In genomic region chr19:12792048-12792852, GRCh38 we compare ENCODE assay signal across 8 cellular contexts. TPM values are rescaled to one million over a fixed set of nuclear protein-coding genes. Genes with fewer than 3 reads are reported as not detected.
DNase-seq lines count a peak whose midpoint lies in the region; ATAC-seq and TF ChIP-seq lines count a peak whose summit lies in the region.

No MANE protein-coding gene starts in this region.

- peak overlapping the region; percentile 100 for H3K27ac ChIP-seq in CD4-positive, CD25-positive, alpha-beta regulatory T cell (ENCODE audit: insufficient read depth, low read length, poor library complexity, severe bottlenecking)
- H3K27ac ChIP-seq in HUES48 (ENCODE audit: low read depth, low read length) (peak overlapping the region; percentile 50), RWPE1 (peak overlapping the region; percentile 100), aorta (ENCODE audit: low read depth in 1 of 2, low read length in 2 of 2) (peak overlapping the region; percentile 70 to 86)

- DNase-seq in CD4-positive, CD25-positive, alpha-beta regulatory T cell, result peak; percentile 59 to 91 (median 77)
- no peak for DNase-seq in RWPE1 (ENCODE audit: low spot score)
- DNase-seq in activated naive CD4-positive, alpha-beta T cell treated with Interleukin-2 at 50 U/mL for 16 hours, result peak; percentile 79
- peak in 39 of 42 donors; percentile 45 to 83 (median 65) for DNase-seq in head of caudate nucleus
- no peak for DNase-seq in osteocyte (ENCODE audit: extremely low spot score, unreplicated experiment)
- peak; percentile 84 to 88 for DNase-seq in aorta

- no peaks in the 10 kb centered on the region for H3K36me3 Mint-ChIP-seq in CD4-positive, CD25-positive, alpha-beta regulatory T cell
- H3K36me3 Mint-ChIP-seq in osteocyte (ENCODE audit: unreplicated experiment), result peaks cover 2% of the 10 kb centered on the region

- H3K4me1 ChIP-seq in CD4-positive, CD25-positive, alpha-beta regulatory T cell (ENCODE audit: control insufficient read depth, insufficient read depth, low read length, poor library complexity, severe bottlenecking), result peaks cover 56% of the 10 kb centered on the region
- H3K4me1 ChIP-seq in HUES48 (ENCODE audit: control insufficient read depth, insufficient read depth, low read length) (peaks cover 39% of the 10 kb centered on the region), aorta (ENCODE audit: control insufficient read depth in 1 of 2, insufficient read depth in 2 of 2, low read length in 2 of 2) (no peaks in the 10 kb centered on the region)

- peak overlapping the region; percentile 15 for H3K9ac ChIP-seq in HUES48 (ENCODE audit: low read depth, low read length)

- peak overlapping the region; percentile 88 for H3K4me3 ChIP-seq in CD4-positive, CD25-positive, alpha-beta regulatory T cell (ENCODE audit: low read depth, low read length)
- H3K4me3 ChIP-seq in HUES48 (ENCODE audit: low read depth, low read length) (peak overlapping the region; percentile 78), aorta (ENCODE audit: low read length in 2 of 2) (peak overlapping the region; percentile 70 to 73)

- no peaks in the 10 kb centered on the region for H3K9me3 ChIP-seq in CD4-positive, CD25-positive, alpha-beta regulatory T cell (ENCODE audit: control insufficient read depth in 2 of 2, low read length in 2 of 2)
- H3K9me3 ChIP-seq in HUES48 (ENCODE audit: control insufficient read depth, insufficient read depth, low read length) (no peaks in the 10 kb centered on the region), aorta (ENCODE audit: control insufficient read depth, low read length) (no peaks in the 10 kb centered on the region)

- POLR2A ChIA-PET in RWPE1 (lab: Yijun Ruan, JAX; ENCODE audit: low non-redundant PET), result interaction anchor here (0.6 to 7.3 kb wide), 6 partner anchors 9 to 124 kb away, joined by 3 to 120 read pairs (median 11); partner anchors contain the start of gene HOOK2

- ATAC-seq in CD4-positive, CD25-positive, alpha-beta regulatory T cell (ENCODE audit: low read depth in 2 of 2), result no peak
- no peak for ATAC-seq in aorta (ENCODE audit: low FRiP score)
- ATAC-seq in GM21423 (IDR thresholded peaks at IDR 0.05; ENCODE audit: unreplicated experiment), result no peak

- no peaks in the 10 kb centered on the region for H3K27me3 ChIP-seq in CD4-positive, CD25-positive, alpha-beta regulatory T cell (ENCODE audit: control insufficient read depth, insufficient read depth, low read length)
- peaks cover 31% of the 10 kb centered on the region for H3K27me3 ChIP-seq in HUES48 (ENCODE audit: control insufficient read depth, insufficient read depth, low read length)
- peaks cover 0 to 4% of the 10 kb centered on the region in 2 donors for H3K27me3 ChIP-seq in aorta (ENCODE audit: control insufficient read depth in 1 of 2, insufficient read depth in 2 of 2, low read length in 1 of 2)

- peaks cover 0 to 14% (median 0%) of the 10 kb centered on the region in 7 donors for H3K9me3 Mint-ChIP-seq in CD4-positive, CD25-positive, alpha-beta regulatory T cell
- H3K9me3 Mint-ChIP-seq in osteocyte (ENCODE audit: unreplicated experiment), result no peaks in the 10 kb centered on the region

- H3K4me3 Mint-ChIP-seq in CD4-positive, CD25-positive, alpha-beta regulatory T cell, result peak overlapping the region; percentile 95 to 100 (median 97)
- H3K4me3 Mint-ChIP-seq in osteocyte (ENCODE audit: unreplicated experiment), result peak overlapping the region; percentile 96

- CTCF ChIA-PET in RWPE1 (lab: Yijun Ruan, JAX), result interaction anchor here (0.6 to 3.6 kb wide), 4 partner anchors 9 to 58 kb away, joined by 3 to 40 read pairs (median 7); partner anchors contain the start of gene TRIR

- H3K27me3 Mint-ChIP-seq in CD4-positive, CD25-positive, alpha-beta regulatory T cell, result peaks cover 27% of the 10 kb centered on the region
- no peaks in the 10 kb centered on the region for H3K27me3 Mint-ChIP-seq in osteocyte (ENCODE audit: unreplicated experiment)

- intact Hi-C loops in head of caudate nucleus (cut with DNase I), result no loop called here
- intact Hi-C loops in aorta (cut with DNase I), result loop anchor here (5.0 to 10.0 kb wide), 3 partner anchors 360 to 1255 kb away; partner anchors contain the start of genes CNN1 (in 1 of the 2), IER2 (in 1 of the 2) and STX10 (in 1 of the 2)

- H3K4me1 Mint-ChIP-seq in CD4-positive, CD25-positive, alpha-beta regulatory T cell, result peaks cover 9 to 47% (median 33%) of the 10 kb centered on the region in 4 donors
- peaks cover 46% of the 10 kb centered on the region for H3K4me1 Mint-ChIP-seq in osteocyte (ENCODE audit: unreplicated experiment)

- TF ChIP-seq CTCF in RWPE1 (conservative IDR thresholded peaks at IDR 0.05; ENCODE audit: low read depth) (no peak), osteocyte (IDR thresholded peaks at IDR 0.05) (no peak)

- WGBS in aorta, 2 donors, result 0% methylated on average over 70 to 84 of the region's 84 CpGs

- H3K27ac Mint-ChIP-seq in CD4-positive, CD25-positive, alpha-beta regulatory T cell, result peak overlapping the region; percentile 97 to 100 (median 98)
- H3K27ac Mint-ChIP-seq in osteocyte (ENCODE audit: unreplicated experiment), result peak overlapping the region; percentile 98

- H3K36me3 ChIP-seq in CD4-positive, CD25-positive, alpha-beta regulatory T cell (ENCODE audit: control insufficient read depth, insufficient read depth, low read length), result no peaks in the 10 kb centered on the region
- H3K36me3 ChIP-seq in HUES48 (ENCODE audit: control insufficient read depth, insufficient read depth, low read length), result no peaks in the 10 kb centered on the region; the same call in 1 of the 2 replicates
- H3K36me3 ChIP-seq in aorta (ENCODE audit: control insufficient read depth in 1 of 2, insufficient read depth in 2 of 2, low read length in 1 of 2), result no peaks in the 10 kb centered on the region

RNA-seq across cellular contexts. Expression of gene JUNB, which starts 1.0 kb away (rescaled TPM):
- 2,802 TPM for total RNA-seq in CD4-positive, CD25-positive, alpha-beta regulatory T cell
- polyA plus RNA-seq in CD4-positive, CD25-positive, alpha-beta regulatory T cell, result 100 to 1,000 TPM; 582 to 986 (median 765) TPM
- total RNA-seq in osteocyte, result 141 and 158 TPM in 2 replicates
- 100 to 1,000 TPM; 250 to 609 TPM for total RNA-seq in aorta
- 100 to 1,000 TPM in 1 of 2 donors, 10 to 100 TPM in 1; 97.0 to 623 TPM for polyA plus RNA-seq in aorta

RNA-seq across cellular contexts. Expression of gene PRDX2, which starts 9.3 kb away (rescaled TPM):
- 74.0 TPM for total RNA-seq in CD4-positive, CD25-positive, alpha-beta regulatory T cell
- polyA plus RNA-seq in CD4-positive, CD25-positive, alpha-beta regulatory T cell, result 100 to 1,000 TPM; 326 to 380 (median 341) TPM
- 235 TPM in 2 replicates for total RNA-seq in osteocyte
- total RNA-seq in aorta, result 100 to 1,000 TPM in 1 of 2 donors, 10 to 100 TPM in 1; 90.5 to 118 TPM
- 100 to 1,000 TPM; 151 to 202 TPM for polyA plus RNA-seq in aorta

RNA-seq across cellular contexts. Expression of gene THSD8, which starts 9.6 kb away (rescaled TPM):
- 2.8 TPM for total RNA-seq in CD4-positive, CD25-positive, alpha-beta regulatory T cell
- 10 to 100 TPM in 1 of 4 donors, 1 to 10 TPM in 1, under 1 TPM in 1, not detected in 1; 0.66 to 13.9 (median 4.8) TPM for polyA plus RNA-seq in CD4-positive, CD25-positive, alpha-beta regulatory T cell
- total RNA-seq in osteocyte (8.2 and 8.4 TPM in 2 replicates), aorta (1 to 10 TPM in 1 of 2 donors, not detected in 1; 1.2 TPM)
- 1 to 10 TPM in 1 of 2 donors, not detected in 1; 2.5 TPM for polyA plus RNA-seq in aorta

RNA-seq across cellular contexts. Expression of gene RNASEH2A, which starts 14.1 kb away (rescaled TPM):
- total RNA-seq in CD4-positive, CD25-positive, alpha-beta regulatory T cell, result 4.7 TPM
- polyA plus RNA-seq in CD4-positive, CD25-positive, alpha-beta regulatory T cell, result 10 to 100 TPM; 18.7 to 27.5 (median 23.4) TPM
- total RNA-seq in osteocyte (7.6 and 10.0 TPM in 2 replicates), aorta (1 to 10 TPM; 2.9 to 7.2 TPM)
- 1 to 10 TPM; 1.6 to 3.3 TPM for polyA plus RNA-seq in aorta

RNA-seq across cellular contexts. Expression of gene HOOK2, which starts 16.9 kb away (rescaled TPM):
- total RNA-seq in CD4-positive, CD25-positive, alpha-beta regulatory T cell, result 16.9 TPM
- polyA plus RNA-seq in CD4-positive, CD25-positive, alpha-beta regulatory T cell, result 1 to 10 TPM in 3 of 4 donors, under 1 TPM in 1; 0.24 to 1.9 (median 1.6) TPM
- 24.6 and 26.8 TPM in 2 replicates for total RNA-seq in osteocyte
- 10 to 100 TPM; 28.5 to 45.5 TPM for total RNA-seq in aorta
- polyA plus RNA-seq in aorta, result 10 to 100 TPM; 14.4 to 92.5 TPM

Comparison
In these comparisons a context has a peak if more than half of its experiments do, and no peak if none do; other contexts are left out.
1. DNase-seq: peak in CD4-positive, CD25-positive, alpha-beta regulatory T cell (3 of 3), activated naive CD4-positive, alpha-beta T cell treated with Interleukin-2 at 50 U/mL for 16 hours (single experiment), head of caudate nucleus (39 of 42) and aorta (2 of 2); none in RWPE1 (single experiment) and osteocyte (single experiment).
2. H3K27ac ChIP-seq: peak in every context shown above with its lines; median percentile 100 in CD4-positive, CD25-positive, alpha-beta regulatory T cell; 100 in RWPE1; 78 in aorta; 50 in HUES48.
3. Peak in every context shown above with its lines, with median percentiles within 50 percentile points of each other: H3K4me3 ChIP-seq.